1 cellular context compared by ENCODE assay signal in genomic region chr6:145374566-145374965, GRCh38.
TF ChIP-seq lines count a peak whose summit lies in the region.

No MANE protein-coding gene starts in this region.

TF ChIP-seq in GM23338, 12 proteins besides CTCF, POLR2A, EP300 and RAD21 (continued from another document):
- no peak for TF ChIP-seq REST (IDR thresholded peaks at IDR 0.05; ENCODE audit: unreplicated experiment)
- TF ChIP-seq ZNF331 (CRISPR knock-in tag; IDR thresholded peaks at IDR 0.05; ENCODE audit: low read depth), result no peak
- TF ChIP-seq STAT1 (IDR thresholded peaks at IDR 0.05; ENCODE audit: unreplicated experiment), result no peak
